8 cellular contexts compared by ENCODE assay signal in the genomic region with DNA sequence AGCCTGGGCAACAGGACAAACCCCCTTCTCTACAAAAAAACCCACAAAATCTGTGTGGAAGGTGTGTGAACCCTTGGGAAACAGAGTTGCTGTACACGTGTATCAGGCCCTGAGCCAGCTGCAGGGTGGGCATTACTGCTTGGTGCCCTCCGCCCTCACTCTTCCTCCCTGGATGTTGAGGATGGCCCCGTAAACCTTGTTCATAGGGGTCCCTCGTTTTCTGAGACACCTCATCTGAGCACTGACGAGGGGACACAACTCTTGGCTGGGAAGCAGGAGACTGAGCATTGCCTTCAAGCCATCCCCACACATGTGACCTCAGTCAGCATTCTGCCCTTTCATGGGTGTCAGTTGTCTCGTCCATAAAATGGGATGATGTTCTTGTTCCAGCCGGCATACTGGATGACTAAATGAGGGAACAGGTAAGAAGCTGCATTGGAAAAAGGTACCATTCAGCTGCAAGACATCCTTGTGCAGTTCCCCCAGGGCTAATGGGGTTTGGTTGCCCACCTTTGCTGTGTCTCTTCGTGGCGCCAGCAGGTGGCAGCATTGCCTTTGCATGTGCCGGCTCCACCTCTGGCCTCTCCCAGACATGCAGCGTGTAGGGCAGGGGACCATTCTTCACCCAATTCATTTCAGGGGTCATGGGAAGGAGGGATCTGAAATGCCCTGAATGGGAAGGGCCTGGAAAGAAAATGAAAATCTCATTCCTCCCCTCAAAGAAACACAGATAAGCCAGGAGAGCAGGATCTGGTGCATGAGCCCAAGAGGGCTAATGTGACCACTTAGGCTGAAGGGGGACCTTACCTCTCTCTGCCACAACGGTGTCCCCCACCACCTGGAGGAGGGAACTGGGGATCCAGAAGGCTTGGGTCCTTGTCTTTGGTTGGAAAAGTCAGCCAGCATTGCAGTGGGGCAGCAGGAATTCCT. TPM values are rescaled to one million over a fixed set of nuclear protein-coding genes. Genes with fewer than 3 reads are reported as not detected.
DNase-seq lines count a peak whose midpoint lies in the region; ATAC-seq and TF ChIP-seq lines count a peak whose summit lies in the region.

No MANE protein-coding gene starts in this region.

- peaks cover 25% of the 10 kb centered on the region for H3K4me1 ChIP-seq in HAP-1
- peaks cover 28% of the 10 kb centered on the region for H3K4me1 ChIP-seq in left ventricle myocardium inferior

- H3K27me3 ChIP-seq in HAP-1 (ENCODE audit: low read depth) (no peaks in the 10 kb centered on the region), left ventricle myocardium inferior (ENCODE audit: low read depth) (no peaks in the 10 kb centered on the region)

- peak; percentile 89 to 93 (median 90) for ATAC-seq in T-cell (replicated peaks in 1 of 4)
- peak; percentile 96 for ATAC-seq in activated naive CD8-positive, alpha-beta T cell treated with anti-CD3 and anti-CD28 coated beads, Interleukin-2, amount 50 U/mL, for 24 hours
- no peak for ATAC-seq in HG03045 (IDR thresholded peaks at IDR 0.05; ENCODE audit: unreplicated experiment)

- peak overlapping the region; percentile 53 for H3K27ac ChIP-seq in left ventricle myocardium inferior (replicated peaks)

- H3K4me3 ChIP-seq in HAP-1 (no peak overlapping the region), left ventricle myocardium inferior (peak overlapping the region; percentile 1), retinal pigment epithelial cell (ENCODE audit: low read length) (no peak overlapping the region)

- no peaks in the 10 kb centered on the region for H3K36me3 ChIP-seq in HAP-1 (replicated peaks)
- no peaks in the 10 kb centered on the region for H3K36me3 ChIP-seq in left ventricle myocardium inferior

- no peaks in the 10 kb centered on the region for H3K9me3 Mint-ChIP-seq in T-cell
- H3K9me3 Mint-ChIP-seq in activated naive CD8-positive, alpha-beta T cell treated with anti-CD3 and anti-CD28 coated beads, Interleukin-2, amount 50 U/mL, for 24 hours = no peaks in the 10 kb centered on the region

- peak overlapping the region in 1 of 3 donors; percentile 73 for H3K4me3 Mint-ChIP-seq in T-cell
- H3K4me3 Mint-ChIP-seq in activated naive CD8-positive, alpha-beta T cell treated with anti-CD3 and anti-CD28 coated beads, Interleukin-2, amount 50 U/mL, for 24 hours = no peak overlapping the region

- H3K9me3 ChIP-seq in HAP-1 (no peaks in the 10 kb centered on the region), left ventricle myocardium inferior (replicated peaks) (no peaks in the 10 kb centered on the region)

- CTCF ChIA-PET in T-cell (lab: Charles Lee) = interaction anchor here (0.5 to 2.0 kb wide), 9 partner anchors 10 to 712 kb away, joined by 3 to 7 read pairs (median 4); no protein-coding TSS in a partner anchor

- H3K4me1 Mint-ChIP-seq in T-cell = peaks cover 10 to 18% (median 17%) of the 10 kb centered on the region in 3 donors
- peaks cover 6% of the 10 kb centered on the region for H3K4me1 Mint-ChIP-seq in activated naive CD8-positive, alpha-beta T cell treated with anti-CD3 and anti-CD28 coated beads, Interleukin-2, amount 50 U/mL, for 24 hours

- in situ Hi-C loops in HAP-1 (cut with MboI; ENCODE audit: low sequenced_read_pairs) = loop anchor here (5.0 kb wide), 2 partner anchors 399 to 659 kb away; partner anchors contain the start of gene ZFP36L2

- H3K27me3 Mint-ChIP-seq in T-cell = peaks cover 0 to 3% of the 10 kb centered on the region in 2 donors
- no peaks in the 10 kb centered on the region for H3K27me3 Mint-ChIP-seq in activated naive CD8-positive, alpha-beta T cell treated with anti-CD3 and anti-CD28 coated beads, Interleukin-2, amount 50 U/mL, for 24 hours

- no peaks in the 10 kb centered on the region for H3K36me3 Mint-ChIP-seq in T-cell
- H3K36me3 Mint-ChIP-seq in activated naive CD8-positive, alpha-beta T cell treated with anti-CD3 and anti-CD28 coated beads, Interleukin-2, amount 50 U/mL, for 24 hours (ENCODE audit: low read depth) = no peaks in the 10 kb centered on the region

- POLR2A ChIA-PET in T-cell (lab: Charles Lee) = no interaction called here

- peak; percentile 98 for TF ChIP-seq CTCF in left ventricle myocardium inferior (IDR thresholded peaks at IDR 0.05; ENCODE audit: borderline replicate concordance)
- peak; percentile 92 for TF ChIP-seq CTCF in retinal pigment epithelial cell (conservative IDR thresholded peaks at IDR 0.05; ENCODE audit: low read depth, low read length)

- H3K27ac Mint-ChIP-seq in T-cell = peak overlapping the region in 1 of 2 donors; percentile 19
- H3K27ac Mint-ChIP-seq in activated naive CD8-positive, alpha-beta T cell treated with anti-CD3 and anti-CD28 coated beads, Interleukin-2, amount 50 U/mL, for 24 hours = no peak overlapping the region

- intact Hi-C loops in left ventricle myocardium inferior (cut with micrococcal nuclease) = loop anchor here (10.0 kb wide), 3 partner anchors 306 to 746 kb away; no protein-coding TSS in a partner anchor

- DNase-seq in GF-D8 (lab: John Stamatoyannopoulos, UW) (peak; percentile 13), HAP-1 (ENCODE audit: low spot score in 2 of 2) (peak; percentile 89 to 90), NCI-H1092 (lab: John Stamatoyannopoulos, UW) (peak; percentile 53), T-cell (peak; percentile 36 to 73 (median 60)), left ventricle myocardium inferior (peak; percentile 74), retinal pigment epithelial cell (ENCODE audit: low read depth) (no peak)
- peak; percentile 73 for DNase-seq in activated naive CD8-positive, alpha-beta T cell treated with anti-CD3 and anti-CD28 coated beads, Interleukin-2, amount 50 U/mL, for 24 hours

RNA-seq across cellular contexts. Expression of gene HAAO, which starts 36.4 kb away (rescaled TPM):
- total RNA-seq in T-cell (under 1 TPM in 3 of 5 donors, not detected in 2; 0.38 to 0.72 (median 0.61) TPM), left ventricle myocardium inferior (2.3 TPM)
